1 cellular context compared by ENCODE assay signal in the genomic region with DNA sequence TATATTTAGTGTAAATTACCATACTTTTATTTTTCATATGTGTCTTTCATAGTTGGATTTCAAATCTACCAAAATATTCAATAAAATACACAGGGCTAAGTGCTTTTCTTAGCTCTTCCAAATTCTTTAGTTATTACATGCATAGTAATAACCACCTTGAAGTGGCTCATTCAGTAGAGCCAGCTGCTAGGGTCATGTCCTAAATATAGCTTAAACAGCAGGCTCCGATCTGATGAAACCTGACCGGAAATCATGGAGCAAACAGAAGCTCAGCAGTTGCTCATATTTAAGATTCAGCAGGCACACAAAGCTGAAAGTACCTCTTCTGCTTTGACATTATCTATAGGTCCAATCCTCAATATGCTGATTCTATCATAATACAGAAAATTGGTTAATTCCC.
TF ChIP-seq lines count a peak whose summit lies in the region.

No MANE protein-coding gene starts in this region.

TF ChIP-seq in H1, 55 proteins besides CTCF, POLR2A, EP300 and RAD21 (continued from another document):
- TF ChIP-seq TAF1 (IDR thresholded peaks at IDR 0.05; ENCODE audit: low read depth, low read length), result no peak
